ENCODE assay signal across 1 cellular context in genomic region chr19:1094978-1095701, GRCh38.
TF ChIP-seq lines count a peak whose summit lies in the region.

Gene POLR2E, minus strand, starts transcription at chr19:1095375. Its CDS starts 60 bp downstream, at chr19:1095315.

TF ChIP-seq in A549, 52 proteins besides CTCF, POLR2A, EP300 and RAD21 (continued from another document):
- TF ChIP-seq ELK1 (IDR thresholded peaks at IDR 0.05; ENCODE audit: low read depth, low read length) (no peak), MAX (IDR thresholded peaks at IDR 0.05) (peak; percentile 63)
